ENCODE assay signal across 1 cellular context in the genomic region with DNA sequence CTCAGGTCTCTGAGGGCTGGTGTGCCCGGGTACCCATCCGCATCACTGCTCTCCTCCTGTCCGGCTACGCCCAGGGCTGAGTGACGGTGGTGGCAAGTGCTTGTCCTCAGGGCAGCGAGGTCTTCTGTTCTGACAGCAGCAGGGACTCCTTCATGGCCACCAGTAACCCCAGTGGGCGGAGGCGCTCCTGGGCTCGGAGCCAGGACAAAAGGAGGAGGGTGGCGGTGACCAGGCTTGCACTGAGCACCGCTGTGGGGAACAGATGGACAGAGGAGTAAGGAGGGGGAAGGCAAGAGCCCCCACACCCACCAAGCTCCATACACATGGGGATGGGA.
TF ChIP-seq lines count a peak whose summit lies in the region.

No MANE protein-coding gene starts in this region.

TF ChIP-seq in K562, 482 proteins besides CTCF, POLR2A, EP300 and RAD21:
- TF ChIP-seq, protein P1, sequence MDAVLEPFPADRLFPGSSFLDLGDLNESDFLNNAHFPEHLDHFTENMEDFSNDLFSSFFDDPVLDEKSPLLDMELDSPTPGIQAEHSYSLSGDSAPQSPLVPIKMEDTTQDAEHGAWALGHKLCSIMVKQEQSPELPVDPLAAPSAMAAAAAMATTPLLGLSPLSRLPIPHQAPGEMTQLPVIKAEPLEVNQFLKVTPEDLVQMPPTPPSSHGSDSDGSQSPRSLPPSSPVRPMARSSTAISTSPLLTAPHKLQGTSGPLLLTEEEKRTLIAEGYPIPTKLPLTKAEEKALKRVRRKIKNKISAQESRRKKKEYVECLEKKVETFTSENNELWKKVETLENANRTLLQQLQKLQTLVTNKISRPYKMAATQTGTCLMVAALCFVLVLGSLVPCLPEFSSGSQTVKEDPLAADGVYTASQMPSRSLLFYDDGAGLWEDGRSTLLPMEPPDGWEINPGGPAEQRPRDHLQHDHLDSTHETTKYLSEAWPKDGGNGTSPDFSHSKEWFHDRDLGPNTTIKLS (IDR thresholded peaks at IDR 0.05; ENCODE audit: borderline replicate concordance, low read depth), result no peak
- TF ChIP-seq TAF9B (IDR thresholded peaks at IDR 0.05; ENCODE audit: partially characterized antibody), result no peak
- peak; percentile 68 for TF ChIP-seq NFIC (IDR thresholded peaks at IDR 0.05)
- no peak for TF ChIP-seq TARDBP (IDR thresholded peaks at IDR 0.05)
- TF ChIP-seq CBFB (CRISPR knock-in tag; IDR thresholded peaks at IDR 0.05), result no peak
